In the genomic region with DNA sequence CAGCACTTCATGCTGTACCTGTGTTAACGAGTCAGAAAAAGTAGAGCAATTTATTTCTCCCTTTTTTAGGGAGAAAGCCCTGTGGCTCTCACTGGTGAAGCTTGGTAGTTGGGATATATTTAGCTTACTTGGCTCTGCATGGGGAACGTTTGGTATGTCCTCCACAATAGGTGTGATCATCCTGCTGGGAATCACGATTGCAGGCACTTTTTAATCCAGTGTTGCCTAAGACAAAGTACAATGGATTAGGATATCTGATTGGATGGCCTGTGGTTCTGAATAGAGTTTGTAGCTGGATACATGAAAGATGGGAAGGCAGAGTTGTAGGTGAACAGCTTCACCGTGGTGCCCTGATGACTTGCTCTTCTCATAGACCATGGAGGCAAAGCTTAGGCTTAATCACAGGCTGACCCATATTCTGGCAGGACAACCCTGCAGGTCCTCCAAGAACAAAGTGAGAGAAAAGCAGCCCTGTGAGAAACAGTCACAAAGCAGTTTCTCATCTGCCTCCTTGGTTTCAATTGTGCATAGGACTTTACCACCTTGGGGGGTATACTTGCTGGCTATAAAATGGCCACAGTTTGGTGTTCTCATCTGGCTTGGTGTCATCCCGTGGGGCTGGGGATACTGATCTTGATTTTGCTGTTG, we compare ENCODE assay signal across 9 cellular contexts. TPM values are rescaled to one million over a fixed set of nuclear protein-coding genes. Genes with fewer than 3 reads are reported as not detected.
DNase-seq lines count a peak whose midpoint lies in the region; ATAC-seq lines count a peak whose summit lies in the region.
"Had no signal": no experiment of that assay in that cellular context is flagged by ENCODE, and none has a peak within 500 bp of the region (broad histone marks: within the 10 kb centered on the region; RNA-seq: fewer than 3 reads in every experiment).

No MANE protein-coding gene starts in this region.

- peaks cover 87% of the 10 kb centered on the region for H3K36me3 ChIP-seq in CD4-positive, CD25-positive, alpha-beta regulatory T cell (ENCODE audit: control insufficient read depth, insufficient read depth, low read length)
- H3K36me3 ChIP-seq in HUES6 (ENCODE audit: control insufficient read depth, insufficient read depth, low read length), result peaks cover 96% of the 10 kb centered on the region
- H3K36me3 ChIP-seq in naive thymus-derived CD4-positive, alpha-beta T cell (ENCODE audit: control insufficient read depth in 2 of 3, insufficient read depth in 3 of 3, low read length in 3 of 3), result peaks cover 23 to 77% (median 43%) of the 10 kb centered on the region in 3 experiments

- H3K9me3 Mint-ChIP-seq in CD4-positive, CD25-positive, alpha-beta regulatory T cell, result peaks cover 0 to 13% (median 2%) of the 10 kb centered on the region in 7 donors
- peaks cover 6 to 66% (median 18%) of the 10 kb centered on the region in 11 donors for H3K9me3 Mint-ChIP-seq in naive thymus-derived CD4-positive, alpha-beta T cell

- H3K4me3 Mint-ChIP-seq in CD4-positive, CD25-positive, alpha-beta regulatory T cell, result peak overlapping the region; percentile 93 to 100 (median 98)
- H3K4me3 Mint-ChIP-seq in naive thymus-derived CD4-positive, alpha-beta T cell, result peak overlapping the region; percentile 65 to 97 (median 94)

- intact Hi-C loops in naive thymus-derived CD4-positive, alpha-beta T cell (cut with micrococcal nuclease), result loop anchor here (1.0 to 10.0 kb wide), 3 partner anchors 10 to 338 kb away; no protein-coding TSS in a partner anchor

- CTCF ChIA-PET in naive thymus-derived CD4-positive, alpha-beta T cell (lab: Charles Lee), result interaction anchor here (0.6 to 1.0 kb wide), 4 partner anchors 26 to 297 kb away, joined by 3 to 5 read pairs (median 4); no protein-coding TSS in a partner anchor

- no peak for DNase-seq in CD4-positive, CD25-positive, alpha-beta regulatory T cell
- DNase-seq in cerebellum (ENCODE audit: low spot score) (peak; percentile 25), AG08396 (ENCODE audit: low spot score) (no peak)
- no peak for DNase-seq in naive thymus-derived CD4-positive, alpha-beta T cell
- DNase-seq: NCI-H1417 treated with DMSO at 0.1 percent for 48 hours had no signal

- H3K9ac ChIP-seq in HUES6 (ENCODE audit: low read length), result no peak overlapping the region

- H3K9me3 ChIP-seq in CD4-positive, CD25-positive, alpha-beta regulatory T cell (ENCODE audit: control insufficient read depth in 2 of 2, low read length in 2 of 2), result peaks cover 12 to 15% of the 10 kb centered on the region in 2 experiments
- peaks cover 53% of the 10 kb centered on the region; the same call in 1 of the 2 replicates for H3K9me3 ChIP-seq in HUES6 (ENCODE audit: control insufficient read depth, insufficient read depth, low read depth, low read length)
- peaks cover 0 to 8% (median 2%) of the 10 kb centered on the region in 3 experiments for H3K9me3 ChIP-seq in naive thymus-derived CD4-positive, alpha-beta T cell (ENCODE audit: control insufficient read depth in 2 of 3, low read length in 3 of 3)

- H3K4me1 ChIP-seq in CD4-positive, CD25-positive, alpha-beta regulatory T cell (ENCODE audit: control insufficient read depth, insufficient read depth, low read length, poor library complexity, severe bottlenecking), result peaks cover 78% of the 10 kb centered on the region
- peaks cover 19% of the 10 kb centered on the region for H3K4me1 ChIP-seq in HUES6 (ENCODE audit: control insufficient read depth, insufficient read depth, low read length)
- peaks cover 53 to 69% of the 10 kb centered on the region in 2 donors for H3K4me1 ChIP-seq in naive thymus-derived CD4-positive, alpha-beta T cell (ENCODE audit: control insufficient read depth in 2 of 2, insufficient read depth in 2 of 2, low read length in 2 of 2)

- H3K4me3 ChIP-seq in CD4-positive, CD25-positive, alpha-beta regulatory T cell (ENCODE audit: low read depth, low read length), result peak overlapping the region; percentile 98
- peak overlapping the region; percentile 24; the same call in 1 of the 2 replicates for H3K4me3 ChIP-seq in HUES6 (ENCODE audit: low read depth, low read length)
- H3K4me3 ChIP-seq in naive thymus-derived CD4-positive, alpha-beta T cell (ENCODE audit: low read length), result peak overlapping the region; percentile 35

- no peaks in the 10 kb centered on the region for H3K27me3 Mint-ChIP-seq in CD4-positive, CD25-positive, alpha-beta regulatory T cell
- no peaks in the 10 kb centered on the region for H3K27me3 Mint-ChIP-seq in naive thymus-derived CD4-positive, alpha-beta T cell

- POLR2A ChIA-PET in naive thymus-derived CD4-positive, alpha-beta T cell (lab: Charles Lee), result interaction anchor here (0.6 to 3.2 kb wide), 6 partner anchors 28 to 164 kb away, joined by 3 to 17 read pairs (median 3); no protein-coding TSS in a partner anchor

- peaks cover 25 to 89% (median 69%) of the 10 kb centered on the region in 4 donors for H3K4me1 Mint-ChIP-seq in CD4-positive, CD25-positive, alpha-beta regulatory T cell
- H3K4me1 Mint-ChIP-seq in naive thymus-derived CD4-positive, alpha-beta T cell, result peaks cover 61 to 89% (median 79%) of the 10 kb centered on the region in 7 donors

- H3K27ac ChIP-seq in CD4-positive, CD25-positive, alpha-beta regulatory T cell (ENCODE audit: insufficient read depth, low read length, poor library complexity, severe bottlenecking), result peak overlapping the region; percentile 62
- H3K27ac ChIP-seq in HUES6 (ENCODE audit: low read depth, low read length), result no peak overlapping the region; the same call in 1 of the 2 replicates
- peak overlapping the region; percentile 47 for H3K27ac ChIP-seq in naive thymus-derived CD4-positive, alpha-beta T cell (ENCODE audit: low read depth, low read length)

- H3K27ac Mint-ChIP-seq in CD4-positive, CD25-positive, alpha-beta regulatory T cell, result peak overlapping the region; percentile 90 to 96 (median 93)
- H3K27ac Mint-ChIP-seq in naive thymus-derived CD4-positive, alpha-beta T cell, result peak overlapping the region; percentile 63 to 98 (median 91)

- H3K36me3 Mint-ChIP-seq in CD4-positive, CD25-positive, alpha-beta regulatory T cell, result peaks cover 80% of the 10 kb centered on the region
- peaks cover 32 to 92% (median 90%) of the 10 kb centered on the region in 5 donors for H3K36me3 Mint-ChIP-seq in naive thymus-derived CD4-positive, alpha-beta T cell

- no peaks in the 10 kb centered on the region for H3K27me3 ChIP-seq in CD4-positive, CD25-positive, alpha-beta regulatory T cell (ENCODE audit: control insufficient read depth, insufficient read depth, low read length)
- H3K27me3 ChIP-seq in HUES6 (ENCODE audit: control insufficient read depth, insufficient read depth, low read length), result no peaks in the 10 kb centered on the region
- no peaks in the 10 kb centered on the region for H3K27me3 ChIP-seq in naive thymus-derived CD4-positive, alpha-beta T cell (ENCODE audit: control insufficient read depth in 2 of 2, insufficient read depth in 2 of 2, low read length in 2 of 2)

- ATAC-seq in CD4-positive, CD25-positive, alpha-beta regulatory T cell (ENCODE audit: low read depth in 2 of 2), result peak in 1 of 2 donors; percentile 15
- peak; percentile 17 for ATAC-seq in naive thymus-derived CD4-positive, alpha-beta T cell
- no peak for ATAC-seq in HG03521 (IDR thresholded peaks at IDR 0.05; ENCODE audit: unreplicated experiment)
- ATAC-seq in HG02759 (IDR thresholded peaks at IDR 0.05; ENCODE audit: unreplicated experiment), result no peak
- no peak for ATAC-seq in GM18867 (IDR thresholded peaks at IDR 0.05; ENCODE audit: unreplicated experiment)

RNA-seq across cellular contexts. Expression of gene RESF1, which starts 7.5 kb away (rescaled TPM):
- total RNA-seq in CD4-positive, CD25-positive, alpha-beta regulatory T cell, result 282 TPM
- polyA plus RNA-seq in CD4-positive, CD25-positive, alpha-beta regulatory T cell, result 100 to 1,000 TPM; 151 to 203 (median 172) TPM
- 60.7 TPM for total RNA-seq in cerebellum
- 100 to 1,000 TPM; 141 to 490 (median 161) TPM for total RNA-seq in naive thymus-derived CD4-positive, alpha-beta T cell
- polyA plus RNA-seq in naive thymus-derived CD4-positive, alpha-beta T cell, result 100 to 1,000 TPM; 168 to 239 TPM

Comparison
In these comparisons a context has a peak if more than half of its experiments do, and no peak if none do; other contexts are left out.
1. H3K4me3 ChIP-seq: peak in every context shown above with its lines; median percentile 98 in CD4-positive, CD25-positive, alpha-beta regulatory T cell; 35 in naive thymus-derived CD4-positive, alpha-beta T cell; 24 in HUES6.